Comparison of ENCODE assay signal across 8 cellular contexts in the genomic region with DNA sequence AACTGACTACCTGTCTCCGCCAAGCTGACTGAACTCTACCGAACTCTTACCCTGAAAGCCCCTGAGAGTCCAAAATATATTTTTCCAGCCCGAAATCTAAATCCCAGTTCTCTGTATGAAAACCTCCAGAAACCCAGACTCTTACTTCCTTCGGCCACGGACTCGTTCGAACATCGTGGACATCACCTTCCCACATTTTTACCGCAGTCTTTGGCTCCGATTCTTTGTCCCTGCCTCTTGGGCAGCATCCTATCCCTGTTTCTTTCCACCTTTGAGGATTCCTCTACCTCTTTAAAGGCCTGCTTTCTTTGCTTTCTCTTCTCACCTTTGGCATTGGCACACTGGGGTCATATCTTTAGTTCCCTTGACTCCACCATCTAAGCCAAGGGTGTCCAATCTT. TPM values are rescaled to one million over a fixed set of nuclear protein-coding genes. Genes with fewer than 3 reads are reported as not detected.
A peak's percentile ranks its signal among the peaks of the same experiment; 100 is the strongest.
DNase-seq lines count a peak whose midpoint lies in the region; ATAC-seq and TF ChIP-seq lines count a peak whose summit lies in the region.

No MANE protein-coding gene starts in this region.

- peaks cover 60% of the 10 kb centered on the region for H3K4me1 Mint-ChIP-seq in stimulated activated naive CD8-positive, alpha-beta T cell treated with anti-CD3 and anti-CD28 coated beads, Interleukin-15, Interleukin-2, amounts not matched to agents 100 ng/mL and 50 ng/mL, for 24 hours (ENCODE audit: low read depth)

- no peak for TF ChIP-seq POLR2A in body of pancreas (IDR thresholded peaks at IDR 0.05)

- H3K18ac ChIP-seq in mesenchymal stem cell (ENCODE audit: low read depth in 1 of 2, low read length in 2 of 2): peak overlapping the region; percentile 66 to 98

- peak overlapping the region in 1 of 2 experiments; percentile 54 for H2BK12ac ChIP-seq in mesenchymal stem cell (ENCODE audit: low read length in 2 of 2)

- ATAC-seq in stimulated activated naive CD8-positive, alpha-beta T cell treated with anti-CD3 and anti-CD28 coated beads, Interleukin-15, Interleukin-2, amounts not matched to agents 100 U/mL and 50 U/mL, for 24 hours: no peak
- ATAC-seq in body of pancreas (no peak), aorta (ENCODE audit: low FRiP score) (no peak), HG02870 (IDR thresholded peaks at IDR 0.05; ENCODE audit: unreplicated experiment) (no peak)

- peak overlapping the region; percentile 91 for H3K9ac ChIP-seq in mesenchymal stem cell (ENCODE audit: low read length)

- intact Hi-C loops in body of pancreas (cut with DNase I): no loop called here
- intact Hi-C loops in aorta (cut with DNase I): loop anchor here in 1 of 2 donors (10.0 kb wide), 1 partner anchor 71 kb away; no protein-coding TSS in a partner anchor

- H3K9me3 Mint-ChIP-seq in stimulated activated naive CD8-positive, alpha-beta T cell treated with anti-CD3 and anti-CD28 coated beads, Interleukin-15, Interleukin-2, amounts not matched to agents 100 ng/mL and 50 ng/mL, for 24 hours: no peaks in the 10 kb centered on the region

- H2BK120ac ChIP-seq in mesenchymal stem cell (ENCODE audit: low read depth, low read length): no peak overlapping the region

- H3K27ac Mint-ChIP-seq in stimulated activated naive CD8-positive, alpha-beta T cell treated with anti-CD3 and anti-CD28 coated beads, Interleukin-15, Interleukin-2, amounts not matched to agents 100 ng/mL and 50 ng/mL, for 24 hours: peak overlapping the region; percentile 94

- peak overlapping the region; percentile 59 for H2AK5ac ChIP-seq in mesenchymal stem cell (ENCODE audit: low read length, severe bottlenecking)

- H3K27me3 ChIP-seq in body of pancreas (no peaks in the 10 kb centered on the region), mesenchymal stem cell (ENCODE audit: control insufficient read depth in 1 of 2, insufficient read depth in 1 of 2, low read length in 2 of 2) (no peaks in the 10 kb centered on the region), aorta (ENCODE audit: control insufficient read depth in 1 of 2, insufficient read depth in 2 of 2, low read length in 1 of 2) (no peaks in the 10 kb centered on the region)

- H3K36me3 ChIP-seq in body of pancreas (replicated peaks in 1 of 2; ENCODE audit: insufficient read depth in 1 of 2, low read depth in 2 of 2) (no peaks in the 10 kb centered on the region), mesenchymal stem cell (ENCODE audit: control insufficient read depth in 1 of 2, insufficient read depth in 2 of 2, low read depth in 1 of 2, low read length in 2 of 2) (no peaks in the 10 kb centered on the region), aorta (ENCODE audit: control insufficient read depth in 1 of 2, insufficient read depth in 2 of 2, low read length in 1 of 2) (no peaks in the 10 kb centered on the region)

- peaks cover 3% of the 10 kb centered on the region for H3K79me1 ChIP-seq in mesenchymal stem cell (replicated peaks; ENCODE audit: low read length, poor library complexity, severe bottlenecking)

- H3K4ac ChIP-seq in mesenchymal stem cell (ENCODE audit: low read depth in 1 of 2, low read length in 2 of 2): peak overlapping the region; percentile 73 to 99

- H2BK5ac ChIP-seq in mesenchymal stem cell (ENCODE audit: low read depth, low read length, poor library complexity, severe bottlenecking): no peak overlapping the region

- peak overlapping the region; percentile 51 to 63 for H3K4me3 ChIP-seq in body of pancreas
- H3K4me3 ChIP-seq in mesenchymal stem cell (ENCODE audit: insufficient read depth in 1 of 2, low read depth in 1 of 2, low read length in 2 of 2): peak overlapping the region in 1 of 2 experiments; percentile 93
- H3K4me3 ChIP-seq in aorta (ENCODE audit: low read length in 2 of 2): peak overlapping the region; percentile 89 to 94

- H4K8ac ChIP-seq in mesenchymal stem cell (ENCODE audit: low read length): peak overlapping the region; percentile 67

- no peak overlapping the region for H3K23ac ChIP-seq in mesenchymal stem cell (ENCODE audit: low read length in 2 of 2)

- peaks cover 7% of the 10 kb centered on the region for H3K36me3 Mint-ChIP-seq in stimulated activated naive CD8-positive, alpha-beta T cell treated with anti-CD3 and anti-CD28 coated beads, Interleukin-15, Interleukin-2, amounts not matched to agents 100 ng/mL and 50 ng/mL, for 24 hours (ENCODE audit: low read depth)

- H2AFZ ChIP-seq in mesenchymal stem cell (ENCODE audit: low read depth, low read length): peak overlapping the region; percentile 81

- H4K91ac ChIP-seq in mesenchymal stem cell (ENCODE audit: low read length): no peak overlapping the region

- H2BK15ac ChIP-seq in mesenchymal stem cell (ENCODE audit: low read depth, poor library complexity, severe bottlenecking): no peak overlapping the region

- H3K4me3 Mint-ChIP-seq in stimulated activated naive CD8-positive, alpha-beta T cell treated with anti-CD3 and anti-CD28 coated beads, Interleukin-15, Interleukin-2, amounts not matched to agents 100 ng/mL and 50 ng/mL, for 24 hours: peak overlapping the region; percentile 86

- WGBS in body of pancreas, 2 donors: 7 to 14% methylated on average over 10 of the region's 10 CpGs
- 18% methylated on average over 10 of the region's 10 CpGs for WGBS in mesenchymal stem cell
- 17 to 24% methylated on average over 10 of the region's 10 CpGs for WGBS in aorta, 2 donors

- H3K9me3 ChIP-seq in body of pancreas: no peaks in the 10 kb centered on the region
- H3K9me3 ChIP-seq in mesenchymal stem cell (ENCODE audit: control insufficient read depth, low read length): no peaks in the 10 kb centered on the region
- no peaks in the 10 kb centered on the region for H3K9me3 ChIP-seq in aorta (ENCODE audit: control insufficient read depth, low read length)

- H3K4me2 ChIP-seq in mesenchymal stem cell (ENCODE audit: low read length, poor library complexity, severe bottlenecking): peak overlapping the region; percentile 85

- no peak for DNase-seq in stimulated activated naive CD8-positive, alpha-beta T cell treated with anti-CD3 and anti-CD28 coated beads, Interleukin-15, Interleukin-2, amounts not matched to agents 100 U/mL and 50 U/mL, for 24 hours
- no peak for DNase-seq in body of pancreas
- DNase-seq in mesenchymal stem cell: no peak
- no peak for DNase-seq in aorta
- DNase-seq in foreskin melanocyte: no peak
- DNase-seq in mucosa of gallbladder (ENCODE audit: low spot score): no peak

- peaks cover 28% of the 10 kb centered on the region for H3K4me1 ChIP-seq in body of pancreas
- H3K4me1 ChIP-seq in mesenchymal stem cell (ENCODE audit: control insufficient read depth, insufficient read depth, low read depth, low read length): peaks cover 4% of the 10 kb centered on the region
- H3K4me1 ChIP-seq in aorta (ENCODE audit: control insufficient read depth in 1 of 2, insufficient read depth in 2 of 2, low read length in 2 of 2): peaks cover 0 to 3% of the 10 kb centered on the region in 2 donors

- TF ChIP-seq CTCF in body of pancreas (IDR thresholded peaks at IDR 0.05): no peak

- no peaks in the 10 kb centered on the region for H3K27me3 Mint-ChIP-seq in stimulated activated naive CD8-positive, alpha-beta T cell treated with anti-CD3 and anti-CD28 coated beads, Interleukin-15, Interleukin-2, amounts not matched to agents 100 ng/mL and 50 ng/mL, for 24 hours

- H3K27ac ChIP-seq in body of pancreas (peak overlapping the region; percentile 90 to 94 (median 92)), mesenchymal stem cell (ENCODE audit: low read length, poor library complexity, severe bottlenecking) (peak overlapping the region; percentile 80), aorta (ENCODE audit: low read depth in 1 of 2, low read length in 2 of 2) (peak overlapping the region; percentile 34 to 96)

- no peak overlapping the region for H3K14ac ChIP-seq in mesenchymal stem cell (ENCODE audit: low read length in 2 of 2)

RNA-seq across cellular contexts. Expression of a gene that starts 0.9 kb away (rescaled TPM):
- total RNA-seq in body of pancreas (10 to 100 TPM; 28.3 to 68.6 TPM), aorta (10 to 100 TPM; 45.8 to 54.4 TPM), mucosa of gallbladder (34.6 TPM)
- 14.4 TPM for polyA plus RNA-seq in mesenchymal stem cell (2013, experiment 1 of 2)
- 13.3 TPM for polyA plus RNA-seq in mesenchymal stem cell (2013, experiment 2 of 2)
- 10 to 100 TPM in 1 of 2 donors, 1 to 10 TPM in 1; 4.4 to 13.9 TPM for polyA plus RNA-seq in aorta
